In genomic region chr6:44265003-44265842, GRCh38 we compare ENCODE assay signal across 8 cellular contexts. TPM values are rescaled to one million over a fixed set of nuclear protein-coding genes. Genes with fewer than 3 reads are reported as not detected.
DNase-seq lines count a peak whose midpoint lies in the region; ATAC-seq, FAIRE-seq and TF ChIP-seq lines count a peak whose summit lies in the region.

NFKBIE (minus strand) TSS chr6:44265551; CDS start chr6:44265346, 205 bp downstream.

- peaks cover 8 to 10% of the 10 kb centered on the region in 2 experiments for H3K36me3 ChIP-seq in keratinocyte (ENCODE audit: control insufficient read depth in 2 of 2, extremely low read depth in 1 of 2, insufficient read depth in 2 of 2, low read length in 2 of 2)

- peak in 2 of 3 experiments; percentile 41 to 62 for TF ChIP-seq CTCF in keratinocyte (optimal IDR thresholded peaks at IDR 0.05 in 1 of 3, IDR thresholded peaks at IDR 0.05 in 1 of 3, conservative IDR thresholded peaks at IDR 0.05 in 1 of 3; ENCODE audit: extremely low read depth in 1 of 3, insufficient read depth in 2 of 3, low read length in 3 of 3)

- no peaks in the 10 kb centered on the region for H3K9me3 ChIP-seq in keratinocyte (ENCODE audit: control insufficient read depth, low read depth, low read length)

- peaks cover 16% of the 10 kb centered on the region for H3K27me3 ChIP-seq in keratinocyte (ENCODE audit: control insufficient read depth, extremely low read depth, insufficient read depth, low read length)

- dilution Hi-C loops in keratinocyte (cut with MboI; ENCODE audit: extremely low pct_ligation_motif_present, low sequenced_read_pairs): no loop called here

- peaks cover 26% of the 10 kb centered on the region for H3K79me2 ChIP-seq in keratinocyte (ENCODE audit: control insufficient read depth, insufficient read depth, low read length)

- ATAC-seq in GM18517 (IDR thresholded peaks at IDR 0.05; ENCODE audit: unreplicated experiment) (peak; percentile 36), HG03108 (IDR thresholded peaks at IDR 0.05; ENCODE audit: unreplicated experiment) (peak; percentile 31)
- ATAC-seq in activated CD4-positive, CD25-positive, alpha-beta regulatory T cell treated with anti-CD3 and anti-CD28 coated beads, Interleukin-2, amount 50 U/mL, for 24 hours: peak; percentile 61 to 65

- H3K27ac ChIP-seq in keratinocyte (ENCODE audit: control insufficient read depth, insufficient read depth, low read length): peak within 1 kb of the TSS; percentile 73

- DNase-seq in 8988T (peak; percentile 97), NCI-H345 (lab: John Stamatoyannopoulos, UW) (peak; percentile 87), cerebellar cortex (ENCODE audit: low spot score) (peak; percentile 82), keratinocyte (ENCODE audit: low read depth, low spot score) (no peak)
- peak; percentile 93 to 97 for DNase-seq in stimulated activated CD4-positive, alpha-beta T cell treated with anti-CD3 and anti-CD28 coated beads, Interleukin-15, amount 100 ng/mL, for 1 hour (ENCODE audit: low read depth in 1 of 2, low spot score in 1 of 2)

- H3K4me2 ChIP-seq in keratinocyte (ENCODE audit: control insufficient read depth, extremely low read depth, insufficient read depth, low read depth, low read length): peak within 1 kb of the TSS; percentile 89

- H3K9me1 ChIP-seq in keratinocyte (ENCODE audit: control insufficient read depth, extremely low read depth, insufficient read depth, low read length): no peaks in the 10 kb centered on the region

- FAIRE-seq in keratinocyte (lab: Jason Lieb, UNC): no peak

- H2AFZ ChIP-seq in keratinocyte (ENCODE audit: control insufficient read depth, low read length): peak within 1 kb of the TSS; percentile 66

- peak within 1 kb of the TSS; percentile 63 to 80 (median 69) for H3K4me3 ChIP-seq in keratinocyte (ENCODE audit: control insufficient read depth in 2 of 3, extremely low read depth in 1 of 3, insufficient read depth in 2 of 3, low read depth in 1 of 3, low read length in 3 of 3)

- H4K20me1 ChIP-seq in keratinocyte (ENCODE audit: control insufficient read depth, extremely low read depth, insufficient read depth, low read length): peaks cover 3% of the 10 kb centered on the region

- peak within 1 kb of the TSS; percentile 86 for H3K9ac ChIP-seq in keratinocyte (ENCODE audit: control insufficient read depth, extremely low read depth, insufficient read depth, low read length)

- peaks cover 33% of the 10 kb centered on the region for H3K4me1 ChIP-seq in keratinocyte (ENCODE audit: control insufficient read depth, extremely low read depth, insufficient read depth, low read length)

RNA-seq across cellular contexts. Expression of gene NFKBIE, which starts in this region (rescaled TPM):
- 5.7 to 7.3 TPM (median 6.5 TPM) in 3 replicates for polyA plus RNA-seq in keratinocyte
- 35.8 TPM for polyA plus RNA-seq in keratinocyte (2011; ENCODE audit: low read depth)
- 7.2 and 8.8 TPM in 2 replicates for polyA plus RNA-seq in keratinocyte (2011; cell fraction: cytosol; rRNA removed)
- polyA plus RNA-seq in keratinocyte (2011; cell fraction: nucleus; rRNA removed): 9.3 and 9.9 TPM in 2 replicates
- 8.9 and 12.1 TPM in 2 replicates for polyA plus RNA-seq in keratinocyte (2012; ENCODE audit: low replicate concordance)
- polyA minus RNA-seq in keratinocyte: 4.1 to 5.6 TPM (median 5.1 TPM) in 3 replicates
- 12.7 TPM for polyA minus RNA-seq in keratinocyte (2011; cell fraction: cytosol; rRNA and poly(A)+ RNA removed)
- 3.7 and 5.3 TPM in 2 replicates for polyA minus RNA-seq in keratinocyte (2011; cell fraction: nucleus; rRNA and poly(A)+ RNA removed)
